In the genomic region with DNA sequence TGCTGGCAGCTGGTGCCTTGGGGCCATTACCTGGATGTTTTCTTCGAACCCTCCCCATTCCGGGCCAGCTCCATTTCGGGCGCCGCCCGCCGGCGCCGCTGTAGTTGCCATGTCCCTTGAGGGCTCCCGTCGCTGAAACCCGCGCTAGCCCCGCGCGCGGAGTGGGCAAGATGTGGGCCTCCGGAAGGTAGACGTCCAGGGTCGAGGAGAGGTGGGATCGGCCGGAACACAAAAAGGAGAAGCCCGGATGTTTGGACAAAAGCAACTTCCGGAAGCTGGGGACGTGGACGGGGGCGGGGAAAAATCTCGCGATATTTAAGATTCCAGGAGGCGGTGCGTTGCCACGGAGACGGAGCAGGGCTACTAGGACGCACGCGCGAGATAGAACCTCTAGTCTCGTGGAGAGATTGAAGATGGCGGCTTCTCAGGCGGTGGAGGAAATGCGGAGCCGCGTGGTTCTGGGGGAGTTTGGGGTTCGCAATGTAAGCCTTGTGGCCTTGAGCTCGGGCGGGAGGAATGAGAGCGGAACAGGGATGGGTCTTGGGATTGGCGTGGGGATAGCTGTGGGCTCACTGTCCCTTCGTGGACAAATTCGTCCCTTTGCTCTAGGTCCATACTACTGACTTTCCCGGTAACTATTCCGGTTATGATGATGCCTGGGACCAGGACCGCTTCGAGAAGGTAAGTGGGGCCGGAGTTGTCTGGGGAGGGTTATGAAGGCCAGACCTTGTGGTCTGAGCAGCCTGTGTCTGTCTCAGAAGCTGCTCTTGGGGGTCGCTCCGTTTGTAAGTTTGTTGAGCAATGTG, we compare ENCODE assay signal across 1 cellular context.
TF ChIP-seq lines count a peak whose summit lies in the region.

A gene with protein sequence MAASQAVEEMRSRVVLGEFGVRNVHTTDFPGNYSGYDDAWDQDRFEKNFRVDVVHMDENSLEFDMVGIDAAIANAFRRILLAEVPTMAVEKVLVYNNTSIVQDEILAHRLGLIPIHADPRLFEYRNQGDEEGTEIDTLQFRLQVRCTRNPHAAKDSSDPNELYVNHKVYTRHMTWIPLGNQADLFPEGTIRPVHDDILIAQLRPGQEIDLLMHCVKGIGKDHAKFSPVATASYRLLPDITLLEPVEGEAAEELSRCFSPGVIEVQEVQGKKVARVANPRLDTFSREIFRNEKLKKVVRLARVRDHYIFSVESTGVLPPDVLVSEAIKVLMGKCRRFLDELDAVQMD (plus strand): TSS at position 393 of the 806 bp plus-strand sequence. CDS start 21 bp downstream, at position 414.
TSS of gene YIPF3 (minus strand) at position 230 of the 806 bp plus-strand sequence. CDS start at position 111, 119 bp downstream.

TF ChIP-seq in K562, 482 proteins besides CTCF, POLR2A, EP300 and RAD21 (continued from another document and continues in another):
- TF ChIP-seq BCLAF1 (IDR thresholded peaks at IDR 0.05; ENCODE audit: borderline replicate concordance in 1 of 2, control insufficient read depth in 1 of 2, low read depth in 2 of 2, low read length in 1 of 2) = peak in 1 of 2 experiments; percentile 90; a peak in 2 of 4 replicates
- TF ChIP-seq LARP7 (IDR thresholded peaks at IDR 0.05) = no peak
- peak; percentile 56 for TF ChIP-seq POU5F1 (IDR thresholded peaks at IDR 0.05; ENCODE audit: borderline replicate concordance, low read depth, low read length, partially characterized antibody)
- TF ChIP-seq BHLHE40 (IDR thresholded peaks at IDR 0.05; ENCODE audit: low read length) = peak; percentile 71
- peak in 1 of 2 experiments; percentile 99; a peak in 3 of 4 replicates for TF ChIP-seq UBTF (IDR thresholded peaks at IDR 0.05; ENCODE audit: borderline replicate concordance in 1 of 2, low read depth in 2 of 2, low read length in 2 of 2)
- peak; percentile 96 for TF ChIP-seq PHF8 (IDR thresholded peaks at IDR 0.05; ENCODE audit: borderline replicate concordance, low read length)
- TF ChIP-seq, protein P1, sequence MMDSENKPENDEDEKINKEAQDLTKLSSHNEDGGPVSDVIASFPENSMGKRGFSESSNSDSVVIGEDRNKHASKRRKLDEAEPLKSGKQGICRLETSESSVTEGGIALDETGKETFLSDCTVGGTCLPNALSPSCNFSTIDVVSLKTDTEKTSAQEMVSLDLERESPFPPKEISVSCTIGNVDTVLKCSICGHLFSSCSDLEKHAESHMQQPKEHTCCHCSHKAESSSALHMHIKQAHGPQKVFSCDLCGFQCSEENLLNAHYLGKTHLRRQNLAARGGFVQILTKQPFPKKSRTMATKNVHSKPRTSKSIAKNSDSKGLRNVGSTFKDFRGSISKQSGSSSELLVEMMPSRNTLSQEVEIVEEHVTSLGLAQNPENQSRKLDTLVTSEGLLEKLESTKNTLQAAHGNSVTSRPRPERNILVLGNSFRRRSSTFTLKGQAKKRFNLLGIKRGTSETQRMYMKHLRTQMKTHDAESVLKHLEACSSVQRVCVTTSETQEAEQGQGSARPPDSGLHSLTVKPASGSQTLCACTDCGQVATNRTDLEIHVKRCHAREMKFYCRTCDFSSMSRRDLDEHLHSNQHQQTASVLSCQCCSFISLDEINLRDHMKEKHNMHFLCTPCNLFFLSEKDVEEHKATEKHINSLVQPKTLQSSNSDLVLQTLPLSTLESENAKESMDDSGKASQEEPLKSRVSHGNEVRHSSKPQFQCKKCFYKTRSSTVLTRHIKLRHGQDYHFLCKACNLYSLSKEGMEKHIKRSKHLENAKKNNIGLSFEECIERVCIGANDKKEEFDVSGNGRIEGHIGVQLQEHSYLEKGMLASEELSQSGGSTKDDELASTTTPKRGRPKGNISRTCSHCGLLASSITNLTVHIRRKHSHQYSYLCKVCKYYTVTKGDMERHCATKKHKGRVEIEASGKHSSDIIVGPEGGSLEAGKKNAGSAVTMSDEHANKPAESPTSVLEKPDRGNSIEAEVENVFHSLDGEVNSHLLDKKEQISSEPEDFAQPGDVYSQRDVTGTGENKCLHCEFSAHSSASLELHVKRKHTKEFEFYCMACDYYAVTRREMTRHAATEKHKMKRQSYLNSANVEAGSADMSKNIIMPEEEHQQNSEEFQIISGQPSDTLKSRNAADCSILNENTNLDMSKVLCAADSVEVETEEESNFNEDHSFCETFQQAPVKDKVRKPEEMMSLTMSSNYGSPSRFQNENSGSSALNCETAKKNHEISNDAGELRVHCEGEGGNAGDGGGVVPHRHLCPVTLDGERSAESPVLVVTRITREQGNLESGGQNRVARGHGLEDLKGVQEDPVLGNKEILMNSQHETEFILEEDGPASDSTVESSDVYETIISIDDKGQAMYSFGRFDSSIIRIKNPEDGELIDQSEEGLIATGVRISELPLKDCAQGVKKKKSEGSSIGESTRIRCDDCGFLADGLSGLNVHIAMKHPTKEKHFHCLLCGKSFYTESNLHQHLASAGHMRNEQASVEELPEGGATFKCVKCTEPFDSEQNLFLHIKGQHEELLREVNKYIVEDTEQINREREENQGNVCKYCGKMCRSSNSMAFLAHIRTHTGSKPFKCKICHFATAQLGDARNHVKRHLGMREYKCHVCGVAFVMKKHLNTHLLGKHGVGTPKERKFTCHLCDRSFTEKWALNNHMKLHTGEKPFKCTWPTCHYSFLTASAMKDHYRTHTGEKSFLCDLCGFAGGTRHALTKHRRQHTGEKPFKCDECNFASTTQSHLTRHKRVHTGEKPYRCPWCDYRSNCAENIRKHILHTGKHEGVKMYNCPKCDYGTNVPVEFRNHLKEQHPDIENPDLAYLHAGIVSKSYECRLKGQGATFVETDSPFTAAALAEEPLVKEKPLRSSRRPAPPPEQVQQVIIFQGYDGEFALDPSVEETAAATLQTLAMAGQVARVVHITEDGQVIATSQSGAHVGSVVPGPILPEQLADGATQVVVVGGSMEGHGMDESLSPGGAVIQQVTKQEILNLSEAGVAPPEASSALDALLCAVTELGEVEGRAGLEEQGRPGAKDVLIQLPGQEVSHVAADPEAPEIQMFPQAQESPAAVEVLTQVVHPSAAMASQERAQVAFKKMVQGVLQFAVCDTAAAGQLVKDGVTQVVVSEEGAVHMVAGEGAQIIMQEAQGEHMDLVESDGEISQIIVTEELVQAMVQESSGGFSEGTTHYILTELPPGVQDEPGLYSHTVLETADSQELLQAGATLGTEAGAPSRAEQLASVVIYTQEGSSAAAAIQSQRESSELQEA (IDR thresholded peaks at IDR 0.05; ENCODE audit: low read depth) = peak; percentile 90
- no peak for TF ChIP-seq NCOR1 (IDR thresholded peaks at IDR 0.05)
- peak; percentile 98 for TF ChIP-seq SUPT5H (IDR thresholded peaks at IDR 0.05)
- TF ChIP-seq, protein P2, sequence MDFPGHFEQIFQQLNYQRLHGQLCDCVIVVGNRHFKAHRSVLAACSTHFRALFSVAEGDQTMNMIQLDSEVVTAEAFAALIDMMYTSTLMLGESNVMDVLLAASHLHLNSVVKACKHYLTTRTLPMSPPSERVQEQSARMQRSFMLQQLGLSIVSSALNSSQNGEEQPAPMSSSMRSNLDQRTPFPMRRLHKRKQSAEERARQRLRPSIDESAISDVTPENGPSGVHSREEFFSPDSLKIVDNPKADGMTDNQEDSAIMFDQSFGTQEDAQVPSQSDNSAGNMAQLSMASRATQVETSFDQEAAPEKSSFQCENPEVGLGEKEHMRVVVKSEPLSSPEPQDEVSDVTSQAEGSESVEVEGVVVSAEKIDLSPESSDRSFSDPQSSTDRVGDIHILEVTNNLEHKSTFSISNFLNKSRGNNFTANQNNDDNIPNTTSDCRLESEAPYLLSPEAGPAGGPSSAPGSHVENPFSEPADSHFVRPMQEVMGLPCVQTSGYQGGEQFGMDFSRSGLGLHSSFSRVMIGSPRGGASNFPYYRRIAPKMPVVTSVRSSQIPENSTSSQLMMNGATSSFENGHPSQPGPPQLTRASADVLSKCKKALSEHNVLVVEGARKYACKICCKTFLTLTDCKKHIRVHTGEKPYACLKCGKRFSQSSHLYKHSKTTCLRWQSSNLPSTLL (IDR thresholded peaks at IDR 0.05) = 0 out of 2 replicates have a peak, but pooled peaks have one; percentile 19
- TF ChIP-seq JUN (IDR thresholded peaks at IDR 0.05; ENCODE audit: borderline replicate concordance, low read depth, low read length) = no peak
- TF ChIP-seq JUN (CRISPR knock-in tag; IDR thresholded peaks at IDR 0.05; ENCODE audit: borderline replicate concordance) = 0 out of 2 replicates have a peak, but pooled peaks have one; percentile 21
- TF ChIP-seq, protein P3, sequence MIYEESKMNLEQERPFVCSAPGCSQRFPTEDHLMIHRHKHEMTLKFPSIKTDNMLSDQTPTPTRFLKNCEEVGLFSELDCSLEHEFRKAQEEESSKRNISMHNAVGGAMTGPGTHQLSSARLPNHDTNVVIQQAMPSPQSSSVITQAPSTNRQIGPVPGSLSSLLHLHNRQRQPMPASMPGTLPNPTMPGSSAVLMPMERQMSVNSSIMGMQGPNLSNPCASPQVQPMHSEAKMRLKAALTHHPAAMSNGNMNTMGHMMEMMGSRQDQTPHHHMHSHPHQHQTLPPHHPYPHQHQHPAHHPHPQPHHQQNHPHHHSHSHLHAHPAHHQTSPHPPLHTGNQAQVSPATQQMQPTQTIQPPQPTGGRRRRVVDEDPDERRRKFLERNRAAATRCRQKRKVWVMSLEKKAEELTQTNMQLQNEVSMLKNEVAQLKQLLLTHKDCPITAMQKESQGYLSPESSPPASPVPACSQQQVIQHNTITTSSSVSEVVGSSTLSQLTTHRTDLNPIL (CRISPR knock-in tag; IDR thresholded peaks at IDR 0.05) = no peak
- 0 out of 2 replicates have a peak, but pooled peaks have one; percentile 5 for TF ChIP-seq SMC3 (conservative IDR thresholded peaks at IDR 0.05; ENCODE audit: insufficient read depth, low read depth, low read length)
- TF ChIP-seq ZNF146 (CRISPR knock-in tag; IDR thresholded peaks at IDR 0.05; ENCODE audit: unreplicated experiment) = no peak
- TF ChIP-seq TRIM24 (IDR thresholded peaks at IDR 0.05) = peak in 1 of 2 experiments; percentile 97; a peak in 2 of 4 replicates
- TF ChIP-seq POLR2AphosphoS2 (IDR thresholded peaks at IDR 0.05; ENCODE audit: low read length) = 0 out of 2 replicates have a peak, but pooled peaks have one; percentile 59
- TF ChIP-seq PKNOX1 (IDR thresholded peaks at IDR 0.05) = peak; percentile 67
- peak; percentile 98 for TF ChIP-seq MXI1 (IDR thresholded peaks at IDR 0.05; ENCODE audit: low read depth, low read length)
- TF ChIP-seq, protein P4, sequence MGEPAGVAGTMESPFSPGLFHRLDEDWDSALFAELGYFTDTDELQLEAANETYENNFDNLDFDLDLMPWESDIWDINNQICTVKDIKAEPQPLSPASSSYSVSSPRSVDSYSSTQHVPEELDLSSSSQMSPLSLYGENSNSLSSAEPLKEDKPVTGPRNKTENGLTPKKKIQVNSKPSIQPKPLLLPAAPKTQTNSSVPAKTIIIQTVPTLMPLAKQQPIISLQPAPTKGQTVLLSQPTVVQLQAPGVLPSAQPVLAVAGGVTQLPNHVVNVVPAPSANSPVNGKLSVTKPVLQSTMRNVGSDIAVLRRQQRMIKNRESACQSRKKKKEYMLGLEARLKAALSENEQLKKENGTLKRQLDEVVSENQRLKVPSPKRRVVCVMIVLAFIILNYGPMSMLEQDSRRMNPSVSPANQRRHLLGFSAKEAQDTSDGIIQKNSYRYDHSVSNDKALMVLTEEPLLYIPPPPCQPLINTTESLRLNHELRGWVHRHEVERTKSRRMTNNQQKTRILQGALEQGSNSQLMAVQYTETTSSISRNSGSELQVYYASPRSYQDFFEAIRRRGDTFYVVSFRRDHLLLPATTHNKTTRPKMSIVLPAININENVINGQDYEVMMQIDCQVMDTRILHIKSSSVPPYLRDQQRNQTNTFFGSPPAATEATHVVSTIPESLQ (CRISPR knock-in tag; IDR thresholded peaks at IDR 0.05) = no peak
- TF ChIP-seq KDM5B (IDR thresholded peaks at IDR 0.05; ENCODE audit: insufficient replicate concordance, low read depth, low read length) = peak; percentile 97
- peak; percentile 22 for TF ChIP-seq ZFP36 (IDR thresholded peaks at IDR 0.05; ENCODE audit: low read depth, low read length, partially characterized antibody)
- TF ChIP-seq ZZZ3 (IDR thresholded peaks at IDR 0.05) = peak; percentile 86
- TF ChIP-seq CXXC5 (CRISPR knock-in tag; IDR thresholded peaks at IDR 0.05) = peak; percentile 89
- TF ChIP-seq MYNN (IDR thresholded peaks at IDR 0.05) = 0 out of 2 replicates have a peak, but pooled peaks have one; percentile 27
- TF ChIP-seq MYNN (CRISPR knock-in tag; IDR thresholded peaks at IDR 0.05) = no peak
- TF ChIP-seq GTF2E2 (tag; IDR thresholded peaks at IDR 0.05) = peak; percentile 90
- peak; percentile 60; the same call in 1 of the 2 replicates for TF ChIP-seq ELF4 (CRISPR knock-in tag; IDR thresholded peaks at IDR 0.05)
- TF ChIP-seq SNIP1 (IDR thresholded peaks at IDR 0.05; ENCODE audit: low read depth) = no peak
